ENCODE assay signal across 10 cellular contexts in the genomic region with DNA sequence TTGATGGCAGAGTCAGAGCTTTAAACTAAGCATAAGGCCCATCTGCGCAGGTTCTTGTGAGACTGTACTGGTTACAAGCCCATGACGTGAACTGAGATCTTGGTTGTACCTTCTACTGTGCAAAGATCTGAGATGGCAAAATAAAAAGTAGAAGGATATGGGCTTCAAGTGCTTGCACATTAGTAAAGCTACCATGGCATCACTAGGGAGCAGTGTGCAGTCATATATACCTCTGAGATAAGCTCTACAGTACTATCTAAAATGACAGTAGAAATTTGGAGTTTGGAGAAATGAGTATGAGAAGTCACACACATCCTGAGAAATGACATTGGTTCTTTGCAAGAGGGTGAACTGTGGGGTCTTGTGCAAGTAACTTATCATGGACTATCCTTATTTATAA.
DNase-seq lines count a peak whose midpoint lies in the region; ATAC-seq and TF ChIP-seq lines count a peak whose summit lies in the region.
"Had no signal": no experiment of that assay in that cellular context is flagged by ENCODE, and none has a peak within 500 bp of the region (broad histone marks: within the 10 kb centered on the region; RNA-seq: fewer than 3 reads in every experiment).

No MANE protein-coding gene starts in this region.

- no peak for DNase-seq in Right ventricle myocardium superior
- no peak for DNase-seq in cardiac septum (ENCODE audit: low spot score)
- DNase-seq in glomerular visceral epithelial cell (ENCODE audit: extremely low spot score) = peak; percentile 18
- no peak for DNase-seq in aorta
- no peak for DNase-seq in GM23338 (ENCODE audit: low spot score)
- DNase-seq in stimulated activated CD4-positive, alpha-beta T cell treated with anti-CD3 and anti-CD28 coated beads, Interleukin-1b, Interleukin-23, amount 100 ng/mL, for 48 hours = no peak
- DNase-seq: DMS153, H7 had no signal

- H4K20me1 ChIP-seq in GM23338 (replicated peaks; ENCODE audit: insufficient read depth) = no peaks in the 10 kb centered on the region

- peaks cover 3% of the 10 kb centered on the region; the same call in 1 of the 3 replicates for H3K4me1 Mint-ChIP-seq in GM23338

- no peaks in the 10 kb centered on the region for H3K9me3 Mint-ChIP-seq in GM23338

- H3K79me2 ChIP-seq in GM23338 (replicated peaks; ENCODE audit: insufficient read depth) = no peaks in the 10 kb centered on the region

- intact Hi-C loops in Right ventricle myocardium superior (cut with DNase I) = loop anchor here (5.0 kb wide), 1 partner anchor 401 kb away; no protein-coding TSS in a partner anchor
- intact Hi-C loops in cardiac septum (cut with DNase I) = no loop called here
- intact Hi-C loops in aorta (cut with DNase I) = loop anchor here in 1 of 2 donors (5.0 to 10.0 kb wide), 2 partner anchors 79 to 401 kb away; no protein-coding TSS in a partner anchor

- no peak overlapping the region for H3K4me2 ChIP-seq in GM23338

- H3K36me3 ChIP-seq in aorta (ENCODE audit: control insufficient read depth in 1 of 2, insufficient read depth in 2 of 2, low read length in 1 of 2) (no peaks in the 10 kb centered on the region), GM23338 (ENCODE audit: insufficient read depth) (no peaks in the 10 kb centered on the region)

- H3K27ac Mint-ChIP-seq in GM23338 = no peak overlapping the region

- H3K9me2 ChIP-seq in GM23338 (ENCODE audit: insufficient read depth) = no peaks in the 10 kb centered on the region

- no peaks in the 10 kb centered on the region for H3K27me3 ChIP-seq in aorta (ENCODE audit: control insufficient read depth in 1 of 2, insufficient read depth in 2 of 2, low read length in 1 of 2)
- no peaks in the 10 kb centered on the region for H3K27me3 ChIP-seq in GM23338 (ENCODE audit: insufficient read depth)

- WGBS in aorta, 2 donors = 64 to 72% methylated on average over 2 of the region's 2 CpGs

- no peak overlapping the region for H3K4me3 Mint-ChIP-seq in GM23338

- no peaks in the 10 kb centered on the region for H3K9me3 ChIP-seq in aorta (ENCODE audit: control insufficient read depth, low read length)

- no peaks in the 10 kb centered on the region for H3K27me3 Mint-ChIP-seq in GM23338 (ENCODE audit: insufficient read depth, low read depth, poor library complexity)

- H3K27ac ChIP-seq in aorta (ENCODE audit: low read depth in 1 of 2, low read length in 2 of 2) = peak overlapping the region in 1 of 2 donors; percentile 28
- no peak overlapping the region for H3K27ac ChIP-seq in GM23338 (ENCODE audit: low read depth)

- H3F3A ChIP-seq in GM23338 (replicated peaks; ENCODE audit: low read depth) = no peaks in the 10 kb centered on the region

- H3K4me1 ChIP-seq in aorta (ENCODE audit: control insufficient read depth in 1 of 2, insufficient read depth in 2 of 2, low read length in 2 of 2) (no peaks in the 10 kb centered on the region), GM23338 (ENCODE audit: insufficient read depth) (no peaks in the 10 kb centered on the region)

- TF ChIP-seq CTCF in GM23338 (conservative IDR thresholded peaks at IDR 0.05; ENCODE audit: low read depth in 2 of 2) = peak in 1 of 2 experiments; percentile 14; a peak in 2 of 4 replicates

- peak; percentile 62 for ATAC-seq in Right ventricle myocardium superior (ENCODE audit: poor library complexity)
- peak; percentile 98 for ATAC-seq in SK-N-SH treated with all-trans-retinoic acid at 6 μM for 48 hours
- ATAC-seq in aorta (ENCODE audit: low FRiP score) = peak; percentile 64
- ATAC-seq in GM23338 = no peak
- ATAC-seq in HG03565 (IDR thresholded peaks at IDR 0.05; ENCODE audit: unreplicated experiment) = no peak

- no peaks in the 10 kb centered on the region for H3K36me3 Mint-ChIP-seq in GM23338 (ENCODE audit: low read depth)

- H2AFZ ChIP-seq in GM23338 = no peak overlapping the region

- H3K4me3 ChIP-seq in aorta (ENCODE audit: low read length in 2 of 2) = no peak overlapping the region
- no peak overlapping the region for H3K4me3 ChIP-seq in GM23338

TF ChIP-seq in SK-N-SH treated with all-trans-retinoic acid at 6 μM for 48 hours, 23 proteins besides CTCF, POLR2A, EP300 and RAD21 (continues in another document):
- TF ChIP-seq ZNF8 (CRISPR knock-in tag; IDR thresholded peaks at IDR 0.05) (no peak), ESRRG (CRISPR knock-in tag; IDR thresholded peaks at IDR 0.05) (no peak), CSDC2 (CRISPR knock-in tag; IDR thresholded peaks at IDR 0.05) (no peak), ISL1 (CRISPR knock-in tag; IDR thresholded peaks at IDR 0.05) (no peak), ARNTL (CRISPR knock-in tag; IDR thresholded peaks at IDR 0.05; ENCODE audit: borderline replicate concordance, low read depth) (no peak), ZFP30 (CRISPR knock-in tag; IDR thresholded peaks at IDR 0.05) (no peak), OSR1 (CRISPR knock-in tag; IDR thresholded peaks at IDR 0.05) (no peak), GLIS3 (CRISPR knock-in tag; IDR thresholded peaks at IDR 0.05) (no peak), SNAI2 (CRISPR knock-in tag; IDR thresholded peaks at IDR 0.05) (no peak)
- TF ChIP-seq, protein P1, sequence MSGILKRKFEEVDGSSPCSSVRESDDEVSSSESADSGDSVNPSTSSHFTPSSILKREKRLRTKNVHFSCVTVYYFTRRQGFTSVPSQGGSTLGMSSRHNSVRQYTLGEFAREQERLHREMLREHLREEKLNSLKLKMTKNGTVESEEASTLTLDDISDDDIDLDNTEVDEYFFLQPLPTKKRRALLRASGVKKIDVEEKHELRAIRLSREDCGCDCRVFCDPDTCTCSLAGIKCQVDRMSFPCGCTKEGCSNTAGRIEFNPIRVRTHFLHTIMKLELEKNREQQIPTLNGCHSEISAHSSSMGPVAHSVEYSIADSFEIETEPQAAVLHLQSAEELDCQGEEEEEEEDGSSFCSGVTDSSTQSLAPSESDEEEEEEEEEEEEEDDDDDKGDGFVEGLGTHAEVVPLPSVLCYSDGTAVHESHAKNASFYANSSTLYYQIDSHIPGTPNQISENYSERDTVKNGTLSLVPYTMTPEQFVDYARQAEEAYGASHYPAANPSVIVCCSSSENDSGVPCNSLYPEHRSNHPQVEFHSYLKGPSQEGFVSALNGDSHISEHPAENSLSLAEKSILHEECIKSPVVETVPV (CRISPR knock-in tag; IDR thresholded peaks at IDR 0.05) = no peak
- TF ChIP-seq, protein P2, sequence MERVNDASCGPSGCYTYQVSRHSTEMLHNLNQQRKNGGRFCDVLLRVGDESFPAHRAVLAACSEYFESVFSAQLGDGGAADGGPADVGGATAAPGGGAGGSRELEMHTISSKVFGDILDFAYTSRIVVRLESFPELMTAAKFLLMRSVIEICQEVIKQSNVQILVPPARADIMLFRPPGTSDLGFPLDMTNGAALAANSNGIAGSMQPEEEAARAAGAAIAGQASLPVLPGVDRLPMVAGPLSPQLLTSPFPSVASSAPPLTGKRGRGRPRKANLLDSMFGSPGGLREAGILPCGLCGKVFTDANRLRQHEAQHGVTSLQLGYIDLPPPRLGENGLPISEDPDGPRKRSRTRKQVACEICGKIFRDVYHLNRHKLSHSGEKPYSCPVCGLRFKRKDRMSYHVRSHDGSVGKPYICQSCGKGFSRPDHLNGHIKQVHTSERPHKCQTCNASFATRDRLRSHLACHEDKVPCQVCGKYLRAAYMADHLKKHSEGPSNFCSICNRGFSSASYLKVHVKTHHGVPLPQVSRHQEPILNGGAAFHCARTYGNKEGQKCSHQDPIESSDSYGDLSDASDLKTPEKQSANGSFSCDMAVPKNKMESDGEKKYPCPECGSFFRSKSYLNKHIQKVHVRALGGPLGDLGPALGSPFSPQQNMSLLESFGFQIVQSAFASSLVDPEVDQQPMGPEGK (CRISPR knock-in tag; IDR thresholded peaks at IDR 0.05; ENCODE audit: borderline replicate concordance) = no peak

TF ChIP-seq in GM23338, 12 proteins besides CTCF, POLR2A, EP300 and RAD21 (continues in another document):
- no peak for TF ChIP-seq CREB1 (CRISPR knock-in tag; IDR thresholded peaks at IDR 0.05; ENCODE audit: low read depth)

Comparison
In these comparisons a context has a peak if more than half of its experiments do, and no peak if none do; other contexts are left out.
1. ATAC-seq: peak in Right ventricle myocardium superior (single experiment), SK-N-SH treated with all-trans-retinoic acid at 6 μM for 48 hours (single experiment) and aorta (single experiment); none in GM23338 (single experiment) and HG03565 (single experiment).